Comparison of ENCODE assay signal across 23 cellular contexts in the genomic region with DNA sequence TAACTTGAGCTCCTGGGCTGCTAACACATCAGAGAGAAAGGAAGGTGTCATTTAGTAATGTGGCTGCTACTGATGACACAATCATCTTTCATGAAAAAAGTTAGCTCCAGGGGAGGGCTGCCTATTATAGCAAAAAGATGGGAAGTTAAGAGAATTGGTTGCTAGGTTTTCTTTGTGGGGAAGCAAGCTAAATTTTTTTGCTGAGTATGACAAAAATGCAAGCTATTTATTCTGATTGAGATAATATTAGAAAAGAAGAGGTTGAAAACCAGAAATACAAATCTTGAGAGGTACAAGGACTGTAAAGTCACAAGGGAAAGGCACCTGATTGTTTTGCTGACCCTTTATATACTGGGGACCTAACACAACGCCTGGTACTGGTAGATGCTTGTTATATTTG. TPM values are rescaled to one million over a fixed set of nuclear protein-coding genes. Genes with fewer than 3 reads are reported as not detected.
"Had no signal": no experiment of that assay in that cellular context is flagged by ENCODE, and none has a peak within 500 bp of the region (broad histone marks: within the 10 kb centered on the region; RNA-seq: fewer than 3 reads in every experiment).

No MANE protein-coding gene starts in this region.

- H3K4me1 ChIP-seq: SJSA1 had no signal

- H3K4me3 ChIP-seq: SJSA1, SK-N-MC had no signal

- H3K27me3 ChIP-seq: SJSA1 had no signal

- FAIRE-seq: HTR-8/SVneo, RCC 7860 had no signal

- H3K36me3 ChIP-seq: SJSA1 had no signal

- H3K4me2 ChIP-seq: KMS-11 had no signal

- H3K27ac ChIP-seq: HL-60, KMS-11, SJSA1, SK-N-MC had no signal

- H3K9ac ChIP-seq: KMS-11 had no signal

- H3K9me3 ChIP-seq: SJSA1 had no signal

- DNase-seq: Kasumi-1, MM.1S, NCI-H1092 treated with DMSO at 0.1 percent for 48 hours, NCI-H1436, NCI-H1694, NCI-H187 treated with DMSO at 0.1 percent for 48 hours, NCI-H2029 treated with DMSO at 0.1 percent for 48 hours, NCI-H2171 treated with DMSO at 0.1 percent for 48 hours, NCI-H226, NCI-H446, NCI-H510A, NCI-H524 treated with DMSO at 0.1 percent for 48 hours, NCI-H69, NCI-H774, Right ventricle myocardium superior, RPMI8226, SIG-M5 had no signal

RNA-seq across cellular contexts. Expression of a gene that starts 24.0 kb away (rescaled TPM):
- total RNA-seq: SJSA1 had no signal
